ENCODE assay signal across 21 cellular contexts in genomic region chr1:45659222-45659621, GRCh38. TPM values are rescaled to one million over a fixed set of nuclear protein-coding genes. Genes with fewer than 3 reads are reported as not detected.
DNase-seq lines count a peak whose midpoint lies in the region; ATAC-seq, FAIRE-seq and TF ChIP-seq lines count a peak whose summit lies in the region.
"Had no signal": no experiment of that assay in that cellular context is flagged by ENCODE, and none has a peak within 500 bp of the region (broad histone marks: within the 10 kb centered on the region; RNA-seq: fewer than 3 reads in every experiment).

No MANE protein-coding gene starts in this region.

- H3K4me3 ChIP-seq in HepG2 (replicated peaks in 1 of 3; ENCODE audit: insufficient read depth in 1 of 3, low read depth in 2 of 3, low read length in 3 of 3): no peak overlapping the region
- H3K4me3 ChIP-seq in right lobe of liver: no peak overlapping the region
- no peak overlapping the region for H3K4me3 ChIP-seq in neutrophil (ENCODE audit: low read depth in 1 of 2, low read length in 1 of 2)
- no peak overlapping the region for H3K4me3 ChIP-seq in HAP-1
- H3K4me3 ChIP-seq: GM23248 had no signal

- H3K9me3 Mint-ChIP-seq in WTC11: no peaks in the 10 kb centered on the region
- H3K9me3 Mint-ChIP-seq: CD4-positive, alpha-beta memory T cell; HFFc6 had no signal

- peaks cover 19 to 50% of the 10 kb centered on the region in 2 experiments for H3K36me3 ChIP-seq in HepG2 (replicated peaks in 1 of 2; ENCODE audit: control insufficient read depth in 1 of 2, insufficient read depth in 2 of 2, low read length in 2 of 2)
- H3K36me3 ChIP-seq in right lobe of liver: peaks cover 7 to 63% (median 15%) of the 10 kb centered on the region in 4 donors
- H3K36me3 ChIP-seq in neutrophil: peaks cover 65% of the 10 kb centered on the region
- peaks cover 57% of the 10 kb centered on the region for H3K36me3 ChIP-seq in HAP-1 (replicated peaks)

- H2AFZ ChIP-seq in HepG2 (ENCODE audit: low read length): no peak overlapping the region
- H2AFZ ChIP-seq: GM23248 had no signal

- FAIRE-seq in HepG2 (lab: Jason Lieb, UNC): no peak
- FAIRE-seq: GM12891, GM19239, H1 had no signal

- H3K27ac Mint-ChIP-seq in WTC11: no peak overlapping the region
- H3K27ac Mint-ChIP-seq: CD4-positive, alpha-beta memory T cell; HFFc6 had no signal

- H3K4me2 ChIP-seq in HepG2 (ENCODE audit: low read depth, low read length): no peak overlapping the region

- H3K27ac ChIP-seq in HepG2 (ENCODE audit: extremely low read length, insufficient read depth, low read length) (peak overlapping the region; percentile 64), right lobe of liver (peak overlapping the region in 1 of 3 donors; percentile 81), neutrophil (peak overlapping the region; percentile 16)
- H3K27ac ChIP-seq: GM23248 had no signal

- no TSS peak for BruUV-seq in HepG2 (replicated peaks; lab: Mats Ljungman, UMichigan)

- 96% methylated on average over 2 of the region's 2 CpGs for WGBS in HepG2 (ENCODE audit: low lambda C conversion rate)
- 96% methylated on average over 2 of the region's 2 CpGs for WGBS in right lobe of liver (ENCODE audit: insufficient coverage, low coverage, low lambda C conversion rate, missing lambda C conversion rate)

- peaks cover 17% of the 10 kb centered on the region for H3K4me1 Mint-ChIP-seq in WTC11

- H3K27me3 ChIP-seq in HepG2 (ENCODE audit: control insufficient read depth in 1 of 2, insufficient read depth in 2 of 2, low read length in 2 of 2) (no peaks in the 10 kb centered on the region), right lobe of liver (no peaks in the 10 kb centered on the region), neutrophil (no peaks in the 10 kb centered on the region), HAP-1 (ENCODE audit: low read depth) (no peaks in the 10 kb centered on the region)

- peaks cover 68% of the 10 kb centered on the region for H3K79me2 ChIP-seq in HepG2 (ENCODE audit: insufficient read depth, low read length)

- no peak overlapping the region for H3K9ac ChIP-seq in HepG2 (ENCODE audit: insufficient read depth, low read depth, low read length)
- H3K9ac ChIP-seq: GM23248 had no signal

- TF ChIP-seq EP300 in HepG2 (IDR thresholded peaks at IDR 0.05; ENCODE audit: low read depth in 2 of 2, low read length in 2 of 2): no peak
- no peak for TF ChIP-seq EP300 in HepG2 (CRISPR knock-in tag; IDR thresholded peaks at IDR 0.05; ENCODE audit: borderline replicate concordance)

- CTCF ChIA-PET in HepG2 (lab: Yijun Ruan, JAX; ENCODE audit: low intra/inter-chr PET ratio, low total read pairs) (no interaction called here), WTC11 (lab: Charles Lee) (no interaction called here)

- no peaks in the 10 kb centered on the region for H3K27me3 Mint-ChIP-seq in WTC11 (ENCODE audit: low read depth)
- H3K27me3 Mint-ChIP-seq: CD4-positive, alpha-beta memory T cell had no signal

- H3K9me3 ChIP-seq in HepG2 (ENCODE audit: low read length): no peaks in the 10 kb centered on the region
- no peaks in the 10 kb centered on the region for H3K9me3 ChIP-seq in right lobe of liver
- no peaks in the 10 kb centered on the region for H3K9me3 ChIP-seq in neutrophil
- H3K9me3 ChIP-seq in HAP-1: no peaks in the 10 kb centered on the region

- DNase-seq in HepG2 (ENCODE audit: low spot score) (no peak), right lobe of liver (no peak), WTC11 (ENCODE audit: low spot score) (no peak), HAP-1 (ENCODE audit: low spot score in 2 of 2) (no peak), NCI-H2029 treated with DMSO at 0.1 percent for 48 hours (lab: John Stamatoyannopoulos, UW) (no peak), GM13977 (ENCODE audit: low spot score) (no peak)
- DNase-seq: C1 segment of cervical spinal cord; Calu3; CD4-positive, alpha-beta memory T cell; COR-L47; DMS53; DMS79 treated with DMSO at 0.1 percent for 48 hours; GF-D8; GM23248; H7; HFFc6 had no signal

- intact Hi-C loops in HepG2 (cut with micrococcal nuclease; ENCODE audit: unreplicated experiment) (loop anchor here (2.0 kb wide), 1 partner anchor 26 kb away; no protein-coding TSS in a partner anchor), right lobe of liver (cut with DNase I) (no loop called here)

- no peak overlapping the region for H3K4me3 Mint-ChIP-seq in WTC11
- H3K4me3 Mint-ChIP-seq: CD4-positive, alpha-beta memory T cell; HFFc6 had no signal

- no peak for ATAC-seq in HepG2
- ATAC-seq in right lobe of liver: no peak
- ATAC-seq in WTC11: no peak
- ATAC-seq: HCT116 had no signal

- H3K36me3 Mint-ChIP-seq in WTC11: peaks cover 67% of the 10 kb centered on the region

- H3K4me1 ChIP-seq in HepG2 (ENCODE audit: insufficient read depth, low read length): peaks cover 46% of the 10 kb centered on the region
- H3K4me1 ChIP-seq in right lobe of liver: peaks cover 0 to 38% (median 13%) of the 10 kb centered on the region in 4 donors
- no peaks in the 10 kb centered on the region for H3K4me1 ChIP-seq in neutrophil (ENCODE audit: control insufficient read depth in 1 of 2, insufficient read depth in 1 of 2, low read depth in 1 of 2, low read length in 1 of 2)
- H3K4me1 ChIP-seq in HAP-1: peaks cover 13% of the 10 kb centered on the region

- in situ Hi-C loops in HepG2 (cut with HindIII; ENCODE audit: extremely low pct_ligation_motif_present, low pct_unique_long_range_greater_than_20kb) (no loop called here), HAP-1 (cut with MboI; ENCODE audit: low sequenced_read_pairs) (loop anchor here (25.0 kb wide), 1 partner anchor 228 kb away; no protein-coding TSS in a partner anchor), GM13977 (cut with MboI; ENCODE audit: low pct_unique_long_range_greater_than_20kb, low sequenced_read_pairs, unreplicated experiment) (no loop called here)

- TF ChIP-seq RAD21 in HepG2 (CRISPR knock-in tag; IDR thresholded peaks at IDR 0.05): no peak

- POLR2A ChIA-PET in HepG2 (lab: Yijun Ruan, JAX) (interaction anchor here (1.4 to 5.0 kb wide), 2 partner anchors 27 to 74 kb away, joined by 4 to 29 read pairs; partner anchors contain the start of gene GPBP1L1), WTC11 (lab: Charles Lee) (no interaction called here)

- peaks cover 32% of the 10 kb centered on the region for H4K20me1 ChIP-seq in HepG2 (ENCODE audit: insufficient read depth, low read length)

- TF ChIP-seq CTCF in HepG2 (CRISPR knock-in tag; IDR thresholded peaks at IDR 0.05): no peak
- no peak for TF ChIP-seq CTCF in right lobe of liver (IDR thresholded peaks at IDR 0.05)
- no peak for TF ChIP-seq CTCF in WTC11 (IDR thresholded peaks at IDR 0.05)
- TF ChIP-seq CTCF in neutrophil (IDR thresholded peaks at IDR 0.05): no peak
- no peak for TF ChIP-seq CTCF in GM13977 (IDR thresholded peaks at IDR 0.05; ENCODE audit: extremely low read depth, insufficient read depth, missing control alignments)

- TF ChIP-seq POLR2A in HepG2 (IDR thresholded peaks at IDR 0.05; ENCODE audit: insufficient read depth in 1 of 2, low read depth in 2 of 2, low read length in 2 of 2) (no peak), right lobe of liver (IDR thresholded peaks at IDR 0.05) (no peak)

RNA-seq across cellular contexts. Expression of gene GPBP1L1, which starts 27.1 kb away (rescaled TPM):
- total RNA-seq in HepG2 (2016; rRNA removed; fragmentation: Illumina TruSeq; extraction: Trizol) (86.1 and 102 TPM in 2 replicates), right lobe of liver (10 to 100 TPM; 51.2 to 80.0 (median 67.3) TPM), WTC11 (2021) (123 to 126 TPM (median 126 TPM) in 3 replicates)
- total RNA-seq in HepG2 (2016; cell fraction: cytosol; rRNA removed; fragmentation: Illumina TruSeq; extraction: Trizol; ENCODE audit: low read depth): 25.6 and 26.4 TPM in 2 replicates
- total RNA-seq in HepG2 (2016; cell fraction: insoluble cytoplasmic fraction; rRNA removed; fragmentation: Illumina TruSeq; extraction: Trizol): 92.3 and 92.5 TPM in 2 replicates
- 57.5 TPM in 2 replicates for total RNA-seq in HepG2 (2016; cell fraction: membrane; rRNA removed; fragmentation: Illumina TruSeq; extraction: Trizol)
- total RNA-seq in HepG2 (2016; cell fraction: nucleus; rRNA removed; fragmentation: Illumina TruSeq; extraction: Trizol): 88.6 and 95.6 TPM in 2 replicates
- 45.9 and 46.4 TPM in 2 replicates for polyA plus RNA-seq in HepG2 (2011; rRNA removed)
- polyA plus RNA-seq in HepG2 (2011; cell fraction: cytosol; rRNA removed): 31.6 and 50.0 TPM in 2 replicates
- polyA plus RNA-seq in HepG2 (2011; cell fraction: nucleus; rRNA removed): 47.9 and 59.6 TPM in 2 replicates
- polyA plus RNA-seq in HepG2 (2012): 66.6 and 70.2 TPM in 2 replicates
- polyA plus RNA-seq in HepG2 (2016; cell fraction: cytosol; fragmentation: Illumina TruSeq; extraction: Trizol; ENCODE audit: low read depth): 4.1 and 5.8 TPM in 2 replicates
- 64.8 and 77.7 TPM in 2 replicates for polyA plus RNA-seq in HepG2 (2016; cell fraction: insoluble cytoplasmic fraction; fragmentation: Illumina TruSeq; extraction: Trizol; ENCODE audit: low read depth)
- 19.7 and 22.4 TPM in 2 replicates for polyA plus RNA-seq in HepG2 (2016; cell fraction: membrane; fragmentation: Illumina TruSeq; extraction: Trizol; ENCODE audit: low read depth)
- 101 and 103 TPM in 2 replicates for polyA plus RNA-seq in HepG2 (2016; cell fraction: nucleus; fragmentation: Illumina TruSeq; extraction: Trizol; ENCODE audit: insufficient read depth, low read depth)
- polyA minus RNA-seq in HepG2 (2011; rRNA and poly(A)+ RNA removed; ENCODE audit: low replicate concordance): 88.8 and 106 TPM in 2 replicates
- 54.0 and 54.9 TPM in 2 replicates for polyA minus RNA-seq in HepG2 (2011; cell fraction: cytosol; rRNA and poly(A)+ RNA removed)
- polyA minus RNA-seq in HepG2 (2011; cell fraction: nucleus; rRNA and poly(A)+ RNA removed): 163 and 195 TPM in 2 replicates

RNA-seq across cellular contexts. Expression of gene TMEM69, which starts 28.8 kb away (rescaled TPM):
- total RNA-seq in HepG2 (2016; rRNA removed; fragmentation: Illumina TruSeq; extraction: Trizol) (21.9 and 25.4 TPM in 2 replicates), right lobe of liver (10 to 100 TPM in 3 of 6 experiments, 1 to 10 TPM in 3; 7.5 to 17.5 (median 10.0) TPM), WTC11 (2021) (37.5 to 44.9 TPM (median 40.9 TPM) in 3 replicates)
- total RNA-seq in HepG2 (2016; cell fraction: cytosol; rRNA removed; fragmentation: Illumina TruSeq; extraction: Trizol; ENCODE audit: low read depth): 11.4 TPM in 2 replicates
- 22.3 and 23.4 TPM in 2 replicates for total RNA-seq in HepG2 (2016; cell fraction: insoluble cytoplasmic fraction; rRNA removed; fragmentation: Illumina TruSeq; extraction: Trizol)
- total RNA-seq in HepG2 (2016; cell fraction: membrane; rRNA removed; fragmentation: Illumina TruSeq; extraction: Trizol): 25.3 and 27.2 TPM in 2 replicates
- 15.9 TPM in 2 replicates for total RNA-seq in HepG2 (2016; cell fraction: nucleus; rRNA removed; fragmentation: Illumina TruSeq; extraction: Trizol)
- polyA plus RNA-seq in HepG2 (2011; rRNA removed): 112 and 135 TPM in 2 replicates
- 79.4 and 112 TPM in 2 replicates for polyA plus RNA-seq in HepG2 (2011; cell fraction: cytosol; rRNA removed)
- polyA plus RNA-seq in HepG2 (2011; cell fraction: nucleus; rRNA removed): 24.0 and 32.3 TPM in 2 replicates
- 42.1 and 42.2 TPM in 2 replicates for polyA plus RNA-seq in HepG2 (2012)
- 14.7 and 16.7 TPM in 2 replicates for polyA plus RNA-seq in HepG2 (2016; cell fraction: cytosol; fragmentation: Illumina TruSeq; extraction: Trizol; ENCODE audit: low read depth)
- 38.2 and 42.6 TPM in 2 replicates for polyA plus RNA-seq in HepG2 (2016; cell fraction: insoluble cytoplasmic fraction; fragmentation: Illumina TruSeq; extraction: Trizol; ENCODE audit: low read depth)
- 28.0 and 33.0 TPM in 2 replicates for polyA plus RNA-seq in HepG2 (2016; cell fraction: membrane; fragmentation: Illumina TruSeq; extraction: Trizol; ENCODE audit: low read depth)
- polyA plus RNA-seq in HepG2 (2016; cell fraction: nucleus; fragmentation: Illumina TruSeq; extraction: Trizol; ENCODE audit: insufficient read depth, low read depth): 36.0 and 42.8 TPM in 2 replicates
- 78.0 and 80.4 TPM in 2 replicates for polyA minus RNA-seq in HepG2 (2011; rRNA and poly(A)+ RNA removed; ENCODE audit: low replicate concordance)
- polyA minus RNA-seq in HepG2 (2011; cell fraction: cytosol; rRNA and poly(A)+ RNA removed): 35.4 and 38.1 TPM in 2 replicates
- polyA minus RNA-seq in HepG2 (2011; cell fraction: nucleus; rRNA and poly(A)+ RNA removed): 26.5 and 35.8 TPM in 2 replicates

RNA-seq across cellular contexts. Expression of gene CCDC17, which starts 35.4 kb away (rescaled TPM):
- total RNA-seq in HepG2 (2016; rRNA removed; fragmentation: Illumina TruSeq; extraction: Trizol): 0.24 and 1.5 TPM in 2 replicates
- 0.26 and 0.30 TPM in 2 replicates for total RNA-seq in HepG2 (2016; cell fraction: cytosol; rRNA removed; fragmentation: Illumina TruSeq; extraction: Trizol; ENCODE audit: low read depth)
- 0.18 and 1.4 TPM in 2 replicates for total RNA-seq in HepG2 (2016; cell fraction: insoluble cytoplasmic fraction; rRNA removed; fragmentation: Illumina TruSeq; extraction: Trizol)
- 0.37 and 0.41 TPM in 2 replicates for total RNA-seq in HepG2 (2016; cell fraction: membrane; rRNA removed; fragmentation: Illumina TruSeq; extraction: Trizol)
- 1.7 and 2.5 TPM in 2 replicates for total RNA-seq in HepG2 (2016; cell fraction: nucleus; rRNA removed; fragmentation: Illumina TruSeq; extraction: Trizol)
- polyA plus RNA-seq in HepG2 (2011; rRNA removed): 3.2 and 3.3 TPM in 2 replicates
- 0.64 and 0.82 TPM in 2 replicates for polyA plus RNA-seq in HepG2 (2011; cell fraction: cytosol; rRNA removed)
- polyA plus RNA-seq in HepG2 (2011; cell fraction: nucleus; rRNA removed): 23.6 and 26.7 TPM in 2 replicates
- 2.9 and 3.4 TPM in 2 replicates for polyA plus RNA-seq in HepG2 (2012)
- 0.18 and 0.35 TPM in 2 replicates for polyA plus RNA-seq in HepG2 (2016; cell fraction: cytosol; fragmentation: Illumina TruSeq; extraction: Trizol; ENCODE audit: low read depth)
- polyA plus RNA-seq in HepG2 (2016; cell fraction: insoluble cytoplasmic fraction; fragmentation: Illumina TruSeq; extraction: Trizol; ENCODE audit: low read depth): 0.20 TPM in 1 of 2 replicates, not detected in the other
- polyA plus RNA-seq in HepG2 (2016; cell fraction: membrane; fragmentation: Illumina TruSeq; extraction: Trizol; ENCODE audit: low read depth): 0.13 and 0.33 TPM in 2 replicates
- polyA plus RNA-seq in HepG2 (2016; cell fraction: nucleus; fragmentation: Illumina TruSeq; extraction: Trizol; ENCODE audit: insufficient read depth, low read depth): 4.6 and 5.9 TPM in 2 replicates
- polyA minus RNA-seq in HepG2 (2011; rRNA and poly(A)+ RNA removed; ENCODE audit: low replicate concordance): 4.0 and 9.6 TPM in 2 replicates
- polyA minus RNA-seq in HepG2 (2011; cell fraction: cytosol; rRNA and poly(A)+ RNA removed): 0.62 TPM in 1 of 2 replicates, not detected in the other
- polyA minus RNA-seq in HepG2 (2011; cell fraction: nucleus; rRNA and poly(A)+ RNA removed): 10.6 and 12.4 TPM in 2 replicates
- 1 to 10 TPM in 5 of 6 experiments, under 1 TPM in 1; 0.81 to 3.1 (median 1.9) TPM for total RNA-seq in right lobe of liver
- 2.1 to 3.5 TPM (median 2.4 TPM) in 3 replicates for total RNA-seq in WTC11 (2021)

Comparison
In these comparisons a context has a peak if more than half of its experiments do, and no peak if none do; other contexts are left out.
1. Of the 50 proteins assayed by ChIP-seq in both HepG2 and WTC11: peak only in HepG2: none; only in WTC11: none; in both: ZNF121; in neither: 49.